In genomic region chr2:94939349-94939748, GRCh38 we compare ENCODE assay signal across 10 cellular contexts.
"Had no signal": no experiment of that assay in that cellular context is flagged by ENCODE, and none has a peak within 500 bp of the region (broad histone marks: within the 10 kb centered on the region; RNA-seq: fewer than 3 reads in every experiment).

No MANE protein-coding gene starts in this region.

- FAIRE-seq: H1, H54 had no signal

- H3K4me2 ChIP-seq: GM23338 had no signal

- H3K27ac ChIP-seq: GM23248 had no signal

- H3K4me3 ChIP-seq: GM23248, GM23338, HAP-1 had no signal

- H3K9ac ChIP-seq: GM23248 had no signal

- H3K9me3 ChIP-seq: HAP-1 had no signal

- H3K36me3 ChIP-seq: HAP-1 had no signal

- DNase-seq: GM23248, H7, H9, HCEC 1CT, HFFc6 had no signal

- ATAC-seq: GM23338, HCT116 had no signal

- H2AFZ ChIP-seq: GM23248, GM23338 had no signal

- H3K4me1 ChIP-seq: HAP-1 had no signal
